Comparison of ENCODE assay signal across 23 cellular contexts in the genomic region with DNA sequence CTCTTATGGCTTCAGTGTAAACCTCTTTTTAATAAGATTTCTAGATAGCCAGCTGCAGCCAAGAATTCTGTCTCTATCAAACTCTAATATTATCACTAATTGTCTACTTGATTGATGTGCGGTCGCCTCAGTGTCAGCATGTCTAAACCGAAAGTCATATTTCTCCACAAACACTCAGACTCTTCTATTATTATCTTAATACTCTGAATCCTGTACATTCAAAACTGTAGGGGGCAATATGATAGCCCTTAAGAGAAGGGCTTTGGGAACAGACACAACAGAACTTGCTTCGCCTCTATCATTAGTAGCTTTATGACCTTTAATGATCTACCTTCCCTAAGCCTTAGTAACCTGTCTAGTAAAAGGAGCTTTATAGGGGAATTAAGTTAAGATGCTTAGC.
DNase-seq lines count a peak whose midpoint lies in the region; ATAC-seq and TF ChIP-seq lines count a peak whose summit lies in the region.
"Had no signal": no experiment of that assay in that cellular context is flagged by ENCODE, and none has a peak within 500 bp of the region (broad histone marks: within the 10 kb centered on the region; RNA-seq: fewer than 3 reads in every experiment).

No MANE protein-coding gene starts in this region.

- no peaks in the 10 kb centered on the region for H3K27me3 ChIP-seq in Loucy (ENCODE audit: insufficient read depth, low read length, poor library complexity, severe bottlenecking)
- no peaks in the 10 kb centered on the region for H3K27me3 ChIP-seq in PC-3 (ENCODE audit: low read length)
- H3K27me3 ChIP-seq in neural cell (ENCODE audit: insufficient read depth, low read depth, low read length) = no peaks in the 10 kb centered on the region
- no peaks in the 10 kb centered on the region for H3K27me3 ChIP-seq in testis
- no peaks in the 10 kb centered on the region for H3K27me3 ChIP-seq in naive thymus-derived CD4-positive, alpha-beta T cell (ENCODE audit: control insufficient read depth in 2 of 2, insufficient read depth in 2 of 2, low read length in 2 of 2)
- H3K27me3 ChIP-seq: BLaER1, SJCRH30 had no signal

- no peaks in the 10 kb centered on the region for H3K27me3 Mint-ChIP-seq in naive thymus-derived CD4-positive, alpha-beta T cell
- H3K27me3 Mint-ChIP-seq: CD4-positive, CD25-positive, alpha-beta regulatory T cell had no signal

- H3K4me1 ChIP-seq in Loucy (ENCODE audit: insufficient read depth, low read length, poor library complexity, severe bottlenecking) (no peaks in the 10 kb centered on the region), PC-3 (ENCODE audit: insufficient read depth, low read length) (no peaks in the 10 kb centered on the region), testis (no peaks in the 10 kb centered on the region)
- H3K4me1 ChIP-seq in naive thymus-derived CD4-positive, alpha-beta T cell (ENCODE audit: control insufficient read depth in 2 of 2, insufficient read depth in 2 of 2, low read length in 2 of 2) = no peaks in the 10 kb centered on the region
- H3K4me1 ChIP-seq: BLaER1, SJCRH30 had no signal

- POLR2A ChIA-PET in PC-3 (lab: Charles Lee; ENCODE audit: unreplicated experiment) = no interaction called here
- POLR2A ChIA-PET in naive thymus-derived CD4-positive, alpha-beta T cell (lab: Charles Lee) = no interaction called here

- H3K79me2 ChIP-seq in Loucy (ENCODE audit: insufficient read depth, low read length) (no peaks in the 10 kb centered on the region), PC-3 (ENCODE audit: low read length) (no peaks in the 10 kb centered on the region), neural cell (replicated peaks; ENCODE audit: insufficient read depth, low read length) (no peaks in the 10 kb centered on the region)

- no peak overlapping the region for H3K4me3 ChIP-seq in Loucy (ENCODE audit: low read length, poor library complexity, severe bottlenecking)
- no peak overlapping the region for H3K4me3 ChIP-seq in PC-3 (ENCODE audit: low read length)
- no peak overlapping the region for H3K4me3 ChIP-seq in neural cell (ENCODE audit: low read length)
- H3K4me3 ChIP-seq in testis = no peak overlapping the region
- H3K4me3 ChIP-seq in naive thymus-derived CD4-positive, alpha-beta T cell (ENCODE audit: low read length) = no peak overlapping the region
- H3K4me3 ChIP-seq: BLaER1, GM23338, K562, PC-9, SJCRH30 had no signal

- TF ChIP-seq POLR2A in testis (IDR thresholded peaks at IDR 0.05) = no peak

- H3K9me2 ChIP-seq in Loucy (replicated peaks; ENCODE audit: low read depth, low read length) = no peaks in the 10 kb centered on the region
- no peaks in the 10 kb centered on the region for H3K9me2 ChIP-seq in PC-3 (replicated peaks; ENCODE audit: low read length)
- H3K9me2 ChIP-seq in neural cell (ENCODE audit: insufficient read depth, low read length) = no peaks in the 10 kb centered on the region

- peak; percentile 1 for DNase-seq in NCI-H2227 (lab: John Stamatoyannopoulos, UW; ENCODE audit: unreplicated experiment)
- peak; percentile 7 for DNase-seq in PC-3
- DNase-seq in testis = no peak
- DNase-seq in naive thymus-derived CD4-positive, alpha-beta T cell = no peak
- DNase-seq: CD4-positive, CD25-positive, alpha-beta regulatory T cell; DMS53; H9; Kasumi-1; NCI-H1105 treated with DMSO at 0.1 percent for 48 hours; NCI-H1694; NCI-H2029 treated with DMSO at 0.1 percent for 48 hours; NCI-H2171; NCI-H524 treated with DMSO at 0.1 percent for 48 hours; PC-9; SJCRH30; T-helper 1 cell had no signal

- BruUV-seq in PC-3 (replicated peaks; lab: Mats Ljungman, UMichigan) = no TSS peak

- CTCF ChIA-PET in PC-3 (lab: Charles Lee) = no interaction called here
- CTCF ChIA-PET in naive thymus-derived CD4-positive, alpha-beta T cell (lab: Charles Lee) = no interaction called here

- no peak overlapping the region for H3K4me2 ChIP-seq in Loucy (ENCODE audit: low read depth, low read length, poor library complexity, severe bottlenecking)
- no peak overlapping the region for H3K4me2 ChIP-seq in PC-3 (ENCODE audit: low read length)
- no peak overlapping the region for H3K4me2 ChIP-seq in neural cell (ENCODE audit: low read length)
- H3K4me2 ChIP-seq: BLaER1, GM23338, PC-9 had no signal

- no peak for TF ChIP-seq EP300 in neural cell (conservative IDR thresholded peaks at IDR 0.05; ENCODE audit: poor library complexity, severe bottlenecking)

- peak; percentile 38 for TF ChIP-seq CTCF in Loucy (conservative IDR thresholded peaks at IDR 0.05; ENCODE audit: low read length)
- peak; percentile 30; the same call in 1 of the 2 replicates for TF ChIP-seq CTCF in PC-3 (conservative IDR thresholded peaks at IDR 0.05; ENCODE audit: low read depth, low read length)
- TF ChIP-seq CTCF in neural cell (IDR thresholded peaks at IDR 0.05; ENCODE audit: poor library complexity, severe bottlenecking) = no peak
- no peak for TF ChIP-seq CTCF in testis (IDR thresholded peaks at IDR 0.05)

- H3K36me3 ChIP-seq in Loucy (ENCODE audit: insufficient read depth, low read length) (no peaks in the 10 kb centered on the region), PC-3 (ENCODE audit: low read depth, low read length) (no peaks in the 10 kb centered on the region), neural cell (ENCODE audit: insufficient read depth, low read length) (no peaks in the 10 kb centered on the region), testis (ENCODE audit: low read depth, missing control alignments) (no peaks in the 10 kb centered on the region)
- H3K36me3 ChIP-seq in naive thymus-derived CD4-positive, alpha-beta T cell (ENCODE audit: control insufficient read depth in 2 of 3, insufficient read depth in 3 of 3, low read length in 3 of 3) = no peaks in the 10 kb centered on the region
- H3K36me3 ChIP-seq: BLaER1, SJCRH30 had no signal

- H3K27ac Mint-ChIP-seq in naive thymus-derived CD4-positive, alpha-beta T cell = no peak overlapping the region
- H3K27ac Mint-ChIP-seq: CD4-positive, CD25-positive, alpha-beta regulatory T cell; GM23338; H9 had no signal

- H3K9me3 Mint-ChIP-seq in naive thymus-derived CD4-positive, alpha-beta T cell = peaks cover 0 to 10% (median 4%) of the 10 kb centered on the region in 11 donors
- H3K9me3 Mint-ChIP-seq: GM23338, H9 had no signal

- H3F3A ChIP-seq in Loucy (ENCODE audit: low read depth) = no peaks in the 10 kb centered on the region
- no peaks in the 10 kb centered on the region for H3F3A ChIP-seq in PC-3 (ENCODE audit: low read length, unreplicated experiment)
- no peaks in the 10 kb centered on the region for H3F3A ChIP-seq in neural cell (ENCODE audit: insufficient read depth, low read length, poor library complexity, severe bottlenecking)

- H3K9me3 ChIP-seq in Loucy (ENCODE audit: insufficient read depth, low read depth, low read length) (no peaks in the 10 kb centered on the region), PC-3 (ENCODE audit: low read length) (no peaks in the 10 kb centered on the region), neural cell (ENCODE audit: low read length) (no peaks in the 10 kb centered on the region), testis (no peaks in the 10 kb centered on the region)
- H3K9me3 ChIP-seq in naive thymus-derived CD4-positive, alpha-beta T cell (ENCODE audit: control insufficient read depth in 2 of 3, low read length in 3 of 3) = no peaks in the 10 kb centered on the region
- H3K9me3 ChIP-seq: BLaER1, SJCRH30 had no signal

- 85 to 89% methylated on average over 4 of the region's 4 CpGs for WGBS in testis, 2 donors

- intact Hi-C loops in PC-3 (cut with micrococcal nuclease) (no loop called here), testis (cut with DNase I; ENCODE audit: low total_unique reads) (no loop called here)
- intact Hi-C loops in naive thymus-derived CD4-positive, alpha-beta T cell (cut with micrococcal nuclease) = no loop called here

- ATAC-seq in PC-3 = no peak
- no peak for ATAC-seq in naive thymus-derived CD4-positive, alpha-beta T cell
- no peak for ATAC-seq in activated CD4-positive, CD25-positive, alpha-beta regulatory T cell treated with anti-CD3 and anti-CD28 coated beads, Interleukin-2, amount 50 U/mL, for 24 hours
- ATAC-seq: GM23338, K562, Right ventricle myocardium inferior had no signal

- H2AFZ ChIP-seq in Loucy (ENCODE audit: low read length) = no peak overlapping the region
- no peak overlapping the region for H2AFZ ChIP-seq in PC-3 (ENCODE audit: low read length)
- H2AFZ ChIP-seq in neural cell (ENCODE audit: low read depth, low read length) = no peak overlapping the region
- H2AFZ ChIP-seq: GM23338, PC-9 had no signal

- no peak overlapping the region for H3K27ac ChIP-seq in PC-3 (ENCODE audit: low read length)
- H3K27ac ChIP-seq in neural cell (ENCODE audit: low read length) = no peak overlapping the region
- H3K27ac ChIP-seq in testis = no peak overlapping the region
- no peak overlapping the region for H3K27ac ChIP-seq in naive thymus-derived CD4-positive, alpha-beta T cell (ENCODE audit: low read depth, low read length)
- H3K27ac ChIP-seq: BLaER1, PC-9, SJCRH30 had no signal

- no peaks in the 10 kb centered on the region for H3K36me3 Mint-ChIP-seq in naive thymus-derived CD4-positive, alpha-beta T cell
- H3K36me3 Mint-ChIP-seq: CD4-positive, CD25-positive, alpha-beta regulatory T cell had no signal

- no peak overlapping the region for H3K4me3 Mint-ChIP-seq in naive thymus-derived CD4-positive, alpha-beta T cell
- H3K4me3 Mint-ChIP-seq: CD4-positive, CD25-positive, alpha-beta regulatory T cell; GM23338; H9 had no signal

- H3K9ac ChIP-seq in Loucy (ENCODE audit: low read depth, low read length, poor library complexity, severe bottlenecking) (no peak overlapping the region), PC-3 (ENCODE audit: low read length) (no peak overlapping the region), neural cell (ENCODE audit: low read length) (no peak overlapping the region)
- H3K9ac ChIP-seq: BLaER1 had no signal

- no peaks in the 10 kb centered on the region for H3K4me1 Mint-ChIP-seq in naive thymus-derived CD4-positive, alpha-beta T cell
- H3K4me1 Mint-ChIP-seq: CD4-positive, CD25-positive, alpha-beta regulatory T cell; GM23338 had no signal

- H4K20me1 ChIP-seq in Loucy (ENCODE audit: insufficient read depth, low read length, poor library complexity, severe bottlenecking) (no peaks in the 10 kb centered on the region), PC-3 (ENCODE audit: low read length) (no peaks in the 10 kb centered on the region), neural cell (ENCODE audit: insufficient read depth) (no peaks in the 10 kb centered on the region)
- H4K20me1 ChIP-seq: BLaER1 had no signal

- TF ChIP-seq RAD21 in neural cell (conservative IDR thresholded peaks at IDR 0.05) = no peak

Comparison
In these comparisons a context has a peak if more than half of its experiments do, and no peak if none do; other contexts are left out.
1. CTCF ChIP-seq: peak in Loucy (single experiment) and PC-3 (single experiment); none in neural cell (single experiment) and testis (0 of 3).
2. DNase-seq: peak in NCI-H2227 (single experiment) and PC-3 (single experiment); none in testis (single experiment) and naive thymus-derived CD4-positive, alpha-beta T cell (0 of 9).